In genomic region chr17:31389673-31390381, GRCh38 we compare ENCODE assay signal across 12 cellular contexts. TPM values are rescaled to one million over a fixed set of nuclear protein-coding genes. Genes with fewer than 3 reads are reported as not detected.
DNase-seq lines count a peak whose midpoint lies in the region; ATAC-seq and TF ChIP-seq lines count a peak whose summit lies in the region.
"Had no signal": no experiment of that assay in that cellular context is flagged by ENCODE, and none has a peak within 500 bp of the region (broad histone marks: within the 10 kb centered on the region; RNA-seq: fewer than 3 reads in every experiment).

No MANE protein-coding gene starts in this region.

- H3K4me3 ChIP-seq in GM23338: peak overlapping the region; percentile 42; the same call in 1 of the 2 replicates
- no peak overlapping the region for H3K4me3 ChIP-seq in neural cell (ENCODE audit: low read length)
- no peak overlapping the region for H3K4me3 ChIP-seq in effector memory CD4-positive, alpha-beta T cell (ENCODE audit: insufficient read depth, low read depth, low read length, poor library complexity, severe bottlenecking)

- H3K9me3 Mint-ChIP-seq in CD4-positive, alpha-beta T cell: no peaks in the 10 kb centered on the region
- H3K9me3 Mint-ChIP-seq in GM23338: no peaks in the 10 kb centered on the region
- H3K9me3 Mint-ChIP-seq in activated naive CD8-positive, alpha-beta T cell treated with anti-CD3 and anti-CD28 coated beads, Interleukin-2, amount 50 U/mL, for 24 hours: no peaks in the 10 kb centered on the region

- H3K36me3 ChIP-seq in GM23338 (ENCODE audit: insufficient read depth) (no peaks in the 10 kb centered on the region), neural cell (ENCODE audit: insufficient read depth, low read length) (no peaks in the 10 kb centered on the region)
- H3K36me3 ChIP-seq in effector memory CD4-positive, alpha-beta T cell (ENCODE audit: control insufficient read depth, insufficient read depth, low read length): no peaks in the 10 kb centered on the region
- H3K36me3 ChIP-seq: spleen had no signal

- H3F3A ChIP-seq in GM23338 (replicated peaks; ENCODE audit: low read depth): peaks cover 9% of the 10 kb centered on the region; the same call in 1 of the 2 replicates
- H3F3A ChIP-seq in neural cell (ENCODE audit: insufficient read depth, low read length, poor library complexity, severe bottlenecking): no peaks in the 10 kb centered on the region

- no peaks in the 10 kb centered on the region for H3K9me3 ChIP-seq in CD4-positive, alpha-beta T cell (ENCODE audit: control insufficient read depth, low read length)
- no peaks in the 10 kb centered on the region for H3K9me3 ChIP-seq in neural cell (ENCODE audit: low read length)
- H3K9me3 ChIP-seq in effector memory CD4-positive, alpha-beta T cell (ENCODE audit: control insufficient read depth, low read length): no peaks in the 10 kb centered on the region
- H3K9me3 ChIP-seq: spleen had no signal

- H2AFZ ChIP-seq in GM23338: peak overlapping the region; percentile 83
- H2AFZ ChIP-seq in neural cell (ENCODE audit: low read depth, low read length): no peak overlapping the region

- H3K27ac Mint-ChIP-seq in CD4-positive, alpha-beta T cell: no peak overlapping the region
- H3K27ac Mint-ChIP-seq in GM23338: no peak overlapping the region
- H3K27ac Mint-ChIP-seq in activated naive CD8-positive, alpha-beta T cell treated with anti-CD3 and anti-CD28 coated beads, Interleukin-2, amount 50 U/mL, for 24 hours: no peak overlapping the region

- H3K9ac ChIP-seq in neural cell (ENCODE audit: low read length): no peak overlapping the region

- no peak for TF ChIP-seq EP300 in neural cell (conservative IDR thresholded peaks at IDR 0.05; ENCODE audit: poor library complexity, severe bottlenecking)

- no peak overlapping the region for H3K27ac ChIP-seq in CD4-positive, alpha-beta T cell (ENCODE audit: low read depth, low read length)
- no peak overlapping the region for H3K27ac ChIP-seq in GM23338 (ENCODE audit: low read depth)
- H3K27ac ChIP-seq in neural cell (ENCODE audit: low read length): no peak overlapping the region
- H3K27ac ChIP-seq in effector memory CD4-positive, alpha-beta T cell (ENCODE audit: insufficient read depth, low read length, poor library complexity, severe bottlenecking): no peak overlapping the region
- H3K27ac ChIP-seq: epithelial cell of prostate, spleen had no signal

- H3K79me2 ChIP-seq in GM23338 (replicated peaks; ENCODE audit: insufficient read depth): no peaks in the 10 kb centered on the region
- no peaks in the 10 kb centered on the region for H3K79me2 ChIP-seq in neural cell (replicated peaks; ENCODE audit: insufficient read depth, low read length)

- no peaks in the 10 kb centered on the region for H3K9me2 ChIP-seq in GM23338 (ENCODE audit: insufficient read depth)
- H3K9me2 ChIP-seq in neural cell (ENCODE audit: insufficient read depth, low read length): no peaks in the 10 kb centered on the region

- ATAC-seq in CD4-positive, alpha-beta T cell (ENCODE audit: poor library complexity): no peak
- ATAC-seq in GM23338: peak; percentile 7
- ATAC-seq in activated naive CD8-positive, alpha-beta T cell treated with anti-CD3 and anti-CD28 coated beads, Interleukin-2, amount 50 U/mL, for 24 hours: no peak

- intact Hi-C loops in CD4-positive, alpha-beta T cell (cut with DNase I, micrococcal nuclease): loop anchor here (1.0 to 10.0 kb wide), 5 partner anchors 45 to 453 kb away; no protein-coding TSS in a partner anchor

- H4K20me1 ChIP-seq in GM23338 (replicated peaks; ENCODE audit: insufficient read depth) (no peaks in the 10 kb centered on the region; the same call in 1 of the 2 replicates), neural cell (ENCODE audit: insufficient read depth) (no peaks in the 10 kb centered on the region)

- H3K36me3 Mint-ChIP-seq in CD4-positive, alpha-beta T cell (ENCODE audit: low read depth): no peaks in the 10 kb centered on the region
- H3K36me3 Mint-ChIP-seq in GM23338 (ENCODE audit: low read depth): no peaks in the 10 kb centered on the region; the same call in 2 of the 3 replicates
- no peaks in the 10 kb centered on the region for H3K36me3 Mint-ChIP-seq in activated naive CD8-positive, alpha-beta T cell treated with anti-CD3 and anti-CD28 coated beads, Interleukin-2, amount 50 U/mL, for 24 hours (ENCODE audit: low read depth)

- H3K27me3 Mint-ChIP-seq in CD4-positive, alpha-beta T cell: peaks cover 47% of the 10 kb centered on the region
- H3K27me3 Mint-ChIP-seq in GM23338 (ENCODE audit: insufficient read depth, low read depth, poor library complexity): peaks cover 35% of the 10 kb centered on the region
- H3K27me3 Mint-ChIP-seq in activated naive CD8-positive, alpha-beta T cell treated with anti-CD3 and anti-CD28 coated beads, Interleukin-2, amount 50 U/mL, for 24 hours: peaks cover 37% of the 10 kb centered on the region

- peak overlapping the region; percentile 74 for H3K4me2 ChIP-seq in GM23338
- no peak overlapping the region for H3K4me2 ChIP-seq in neural cell (ENCODE audit: low read length)

- H3K4me1 ChIP-seq in GM23338 (ENCODE audit: insufficient read depth): peaks cover 7% of the 10 kb centered on the region; the same call in 1 of the 2 replicates
- H3K4me1 ChIP-seq in effector memory CD4-positive, alpha-beta T cell (ENCODE audit: control insufficient read depth, insufficient read depth, low read length, poor library complexity, severe bottlenecking): peaks cover 5% of the 10 kb centered on the region

- no peak for TF ChIP-seq CTCF in CD4-positive, alpha-beta T cell (IDR thresholded peaks at IDR 0.05)
- no peak for TF ChIP-seq CTCF in GM23338 (conservative IDR thresholded peaks at IDR 0.05; ENCODE audit: low read depth in 2 of 2)
- TF ChIP-seq CTCF in neural cell (IDR thresholded peaks at IDR 0.05; ENCODE audit: poor library complexity, severe bottlenecking): peak; percentile 24

- CTCF ChIA-PET in CD4-positive, alpha-beta T cell (lab: Charles Lee): interaction anchor here (0.8 to 1.3 kb wide), 9 partner anchors 11 to 453 kb away, joined by 3 to 5 read pairs (median 3); no protein-coding TSS in a partner anchor

- POLR2A ChIA-PET in CD4-positive, alpha-beta T cell (lab: Charles Lee): no interaction called here

- H3K27me3 ChIP-seq in CD4-positive, alpha-beta T cell (ENCODE audit: control insufficient read depth, insufficient read depth, low read length): peaks cover 25% of the 10 kb centered on the region
- H3K27me3 ChIP-seq in GM23338 (ENCODE audit: insufficient read depth): peaks cover 32% of the 10 kb centered on the region
- H3K27me3 ChIP-seq in neural cell (ENCODE audit: insufficient read depth, low read depth, low read length): peaks cover 21% of the 10 kb centered on the region
- peaks cover 17% of the 10 kb centered on the region for H3K27me3 ChIP-seq in effector memory CD4-positive, alpha-beta T cell (replicated peaks; ENCODE audit: control insufficient read depth, insufficient read depth, low read length, poor library complexity, severe bottlenecking)

- peaks cover 10% of the 10 kb centered on the region for H3K4me1 Mint-ChIP-seq in CD4-positive, alpha-beta T cell (ENCODE audit: low read depth)
- H3K4me1 Mint-ChIP-seq in GM23338: peaks cover 13% of the 10 kb centered on the region
- peaks cover 11% of the 10 kb centered on the region for H3K4me1 Mint-ChIP-seq in activated naive CD8-positive, alpha-beta T cell treated with anti-CD3 and anti-CD28 coated beads, Interleukin-2, amount 50 U/mL, for 24 hours

- DNase-seq in CD4-positive, alpha-beta T cell: no peak
- DNase-seq in GM23338 (ENCODE audit: low spot score) (peak; percentile 23), HuH-7 (ENCODE audit: low spot score) (no peak), foreskin melanocyte (no peak)
- no peak for DNase-seq in activated naive CD8-positive, alpha-beta T cell treated with anti-CD3 and anti-CD28 coated beads, Interleukin-2, amount 50 U/mL, for 24 hours
- no peak for DNase-seq in effector memory CD4-positive, alpha-beta T cell
- DNase-seq: DMS153, NCI-H1048, NCI-H524 treated with DMSO at 0.1 percent for 48 hours had no signal

- H3K4me3 Mint-ChIP-seq in CD4-positive, alpha-beta T cell: peak overlapping the region; percentile 80
- peak overlapping the region; percentile 79 for H3K4me3 Mint-ChIP-seq in GM23338
- H3K4me3 Mint-ChIP-seq in activated naive CD8-positive, alpha-beta T cell treated with anti-CD3 and anti-CD28 coated beads, Interleukin-2, amount 50 U/mL, for 24 hours: peak overlapping the region; percentile 38

- no peak for TF ChIP-seq RAD21 in neural cell (conservative IDR thresholded peaks at IDR 0.05)

TF ChIP-seq in GM23338, 12 proteins besides CTCF, POLR2A, EP300 and RAD21 (continues in another document):
- TF ChIP-seq ZNF114 (CRISPR knock-in tag; IDR thresholded peaks at IDR 0.05): no peak
- no peak for TF ChIP-seq ZNF331 (CRISPR knock-in tag; IDR thresholded peaks at IDR 0.05; ENCODE audit: low read depth)
- TF ChIP-seq JUNB (IDR thresholded peaks at IDR 0.05; ENCODE audit: unreplicated experiment): no peak
- no peak for TF ChIP-seq EZH2phosphoT487 (IDR thresholded peaks at IDR 0.05; ENCODE audit: unreplicated experiment)
- no peak for TF ChIP-seq CREB1 (CRISPR knock-in tag; IDR thresholded peaks at IDR 0.05; ENCODE audit: low read depth)

TF ChIP-seq in neural cell, 6 proteins besides CTCF, POLR2A, EP300 and RAD21:
- no peak for TF ChIP-seq SMC3 (conservative IDR thresholded peaks at IDR 0.05; ENCODE audit: poor library complexity)

RNA-seq across cellular contexts. Expression of gene RAB11FIP4, which starts 1.6 kb away (rescaled TPM):
- total RNA-seq in CD4-positive, alpha-beta T cell: 10 to 100 TPM; 86.4 to 87.3 TPM
- 65.1 and 65.6 TPM in 2 replicates for total RNA-seq in GM23338 (2014; rRNA removed; shearing (Covaris generic))
- polyA plus RNA-seq in GM23338 (2016; fragmentation: Nextera tagmentation; extraction: Ambion mirVana) (26.0 and 26.7 TPM in 2 replicates), neural cell (14.4 and 25.1 TPM in 2 replicates)
- polyA minus RNA-seq in neural cell: 49.3 and 59.6 TPM in 2 replicates
